1 cellular context compared by ENCODE assay signal in the genomic region with DNA sequence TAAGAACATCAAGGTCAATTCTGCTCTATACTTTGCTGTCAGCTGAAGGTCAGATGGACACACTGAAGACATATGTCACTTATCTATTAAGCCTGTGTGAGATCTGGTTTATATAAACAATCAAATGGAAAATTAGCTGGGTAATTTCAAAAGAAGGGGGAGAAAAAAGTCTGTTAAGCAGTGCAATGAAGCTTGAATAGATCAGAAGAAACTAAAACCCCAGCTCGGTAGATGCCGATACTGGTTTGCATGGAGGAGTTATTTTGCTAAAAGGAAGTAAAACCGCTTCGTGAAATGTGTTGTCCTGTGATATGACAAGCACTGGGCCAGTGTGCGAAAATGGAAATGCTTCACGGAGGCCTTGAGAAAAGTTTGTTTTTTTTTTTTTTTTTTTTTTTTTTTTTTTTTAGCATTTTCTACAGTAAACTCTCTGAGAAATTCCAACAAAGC.
TF ChIP-seq lines count a peak whose summit lies in the region.

No MANE protein-coding gene starts in this region.

TF ChIP-seq in GM12878, 131 proteins besides CTCF, POLR2A, EP300 and RAD21 (continued from another document):
- TF ChIP-seq, protein P1, sequence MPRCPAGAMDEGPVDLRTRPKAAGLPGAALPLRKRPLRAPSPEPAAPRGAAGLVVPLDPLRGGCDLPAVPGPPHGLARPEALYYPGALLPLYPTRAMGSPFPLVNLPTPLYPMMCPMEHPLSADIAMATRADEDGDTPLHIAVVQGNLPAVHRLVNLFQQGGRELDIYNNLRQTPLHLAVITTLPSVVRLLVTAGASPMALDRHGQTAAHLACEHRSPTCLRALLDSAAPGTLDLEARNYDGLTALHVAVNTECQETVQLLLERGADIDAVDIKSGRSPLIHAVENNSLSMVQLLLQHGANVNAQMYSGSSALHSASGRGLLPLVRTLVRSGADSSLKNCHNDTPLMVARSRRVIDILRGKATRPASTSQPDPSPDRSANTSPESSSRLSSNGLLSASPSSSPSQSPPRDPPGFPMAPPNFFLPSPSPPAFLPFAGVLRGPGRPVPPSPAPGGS (IDR thresholded peaks at IDR 0.05; ENCODE audit: borderline replicate concordance, insufficient read depth, low read depth, low read length, poor library complexity, severe bottlenecking), result peak; percentile 97
- no peak for TF ChIP-seq MXI1 (IDR thresholded peaks at IDR 0.05; ENCODE audit: low read depth, low read length)
- TF ChIP-seq JUND (IDR thresholded peaks at IDR 0.05; ENCODE audit: low read depth, low read length), result peak; percentile 53; the same call in 1 of the 2 replicates
- peak; percentile 80 for TF ChIP-seq EED (IDR thresholded peaks at IDR 0.05; ENCODE audit: low read depth)
- peak; percentile 44; the same call in 1 of the 2 replicates for TF ChIP-seq MLLT1 (IDR thresholded peaks at IDR 0.05)
- peak; percentile 68 for TF ChIP-seq YY1 (IDR thresholded peaks at IDR 0.05; ENCODE audit: low read depth, low read length)
- peak; percentile 67; the same call in 1 of the 2 replicates for TF ChIP-seq MTA3 (IDR thresholded peaks at IDR 0.05; ENCODE audit: borderline replicate concordance, low read length)
- TF ChIP-seq BHLHE40 (IDR thresholded peaks at IDR 0.05; ENCODE audit: borderline replicate concordance in 1 of 2, low read depth in 2 of 2, low read length in 1 of 2), result peak; percentile 48 to 55; a peak in 3 of 4 replicates
- peak; percentile 80; the same call in 1 of the 2 replicates for TF ChIP-seq MEF2A (IDR thresholded peaks at IDR 0.05; ENCODE audit: insufficient read depth, low read depth, low read length)
- TF ChIP-seq CREM (IDR thresholded peaks at IDR 0.05; ENCODE audit: low read depth), result peak; percentile 50; the same call in 1 of the 2 replicates
- no peak for TF ChIP-seq SUPT20H (IDR thresholded peaks at IDR 0.05; ENCODE audit: borderline replicate concordance, control insufficient read depth, low read depth, low read length)
- TF ChIP-seq POU2F2 (IDR thresholded peaks at IDR 0.05; ENCODE audit: borderline replicate concordance, low read depth, low read length), result peak; percentile 87
- TF ChIP-seq IRF5 (IDR thresholded peaks at IDR 0.05; ENCODE audit: borderline replicate concordance), result no peak
- TF ChIP-seq NR2F1 (conservative IDR thresholded peaks at IDR 0.05), result peak; percentile 46; the same call in 1 of the 2 replicates
- TF ChIP-seq ETV6 (conservative IDR thresholded peaks at IDR 0.05 in 1 of 2, IDR thresholded peaks at IDR 0.05 in 1 of 2; ENCODE audit: borderline replicate concordance in 1 of 2, low read depth in 1 of 2), result peak in 1 of 2 experiments; percentile 80; a peak in 1 of 4 replicates
- no peak for TF ChIP-seq POLR2AphosphoS2 (IDR thresholded peaks at IDR 0.05; ENCODE audit: low read depth, low read length)
- peak; percentile 55; the same call in 1 of the 2 replicates for TF ChIP-seq GABPA (IDR thresholded peaks at IDR 0.05; ENCODE audit: low read depth)
- TF ChIP-seq SREBF1 (IDR thresholded peaks at IDR 0.05; ENCODE audit: low read length), result no peak
- peak; percentile 51 for TF ChIP-seq KLF5 (IDR thresholded peaks at IDR 0.05; ENCODE audit: partially characterized antibody)
- TF ChIP-seq ATF7 (IDR thresholded peaks at IDR 0.05; ENCODE audit: low read depth), result peak; percentile 84
- TF ChIP-seq IRF3 (IDR thresholded peaks at IDR 0.05), result no peak
- no peak; a peak in 2 of 4 replicates for TF ChIP-seq CEBPB (IDR thresholded peaks at IDR 0.05; ENCODE audit: borderline replicate concordance in 1 of 2, low read depth in 2 of 2, low read length in 2 of 2)
- TF ChIP-seq CREB1 (IDR thresholded peaks at IDR 0.05; ENCODE audit: low read depth), result peak; percentile 61; the same call in 1 of the 2 replicates
- peak; percentile 84 for TF ChIP-seq PKNOX1 (IDR thresholded peaks at IDR 0.05)
- no peak for TF ChIP-seq ZZZ3 (IDR thresholded peaks at IDR 0.05; ENCODE audit: control insufficient read depth, insufficient read length, low read depth)
- peak; percentile 92 for TF ChIP-seq PAX5 (IDR thresholded peaks at IDR 0.05; ENCODE audit: borderline replicate concordance, low read depth, low read length)
- TF ChIP-seq ZNF384 (IDR thresholded peaks at IDR 0.05; ENCODE audit: borderline replicate concordance, low read depth, low read length), result peak; percentile 98
- TF ChIP-seq NBN (IDR thresholded peaks at IDR 0.05), result peak; percentile 86
- TF ChIP-seq ZNF274 (IDR thresholded peaks at IDR 0.05; ENCODE audit: insufficient read depth, insufficient read length), result no peak
- peak; percentile 78 for TF ChIP-seq IKZF1 (conservative IDR thresholded peaks at IDR 0.05)
